Comparison of ENCODE assay signal across 26 cellular contexts in genomic region chr16:8229011-8229520, GRCh38.
"Had no signal": no experiment of that assay in that cellular context is flagged by ENCODE, and none has a peak within 500 bp of the region (broad histone marks: within the 10 kb centered on the region; RNA-seq: fewer than 3 reads in every experiment).

No MANE protein-coding gene starts in this region.

- ATAC-seq: foreskin keratinocyte; heart right ventricle; left cardiac atrium; left lung; naive thymus-derived CD8-positive, alpha-beta T cell; right lobe of liver; stimulated activated naive B cell treated with anti-CD40 and anti-IgM and Interleukin-4, amounts not matched to agents 10 μg/mL and 1 μg/mL and 100 μg/mL, for 72 hours; upper lobe of right lung had no signal

- H3K4me1 Mint-ChIP-seq: naive thymus-derived CD8-positive, alpha-beta T cell; nephron progenitor cell; stimulated activated naive B cell treated with anti-CD40 and anti-IgM and Interleukin-4, amounts not matched to agents 10 μg/mL and 1 μg/mL and 100 μg/mL, for 72 hours had no signal

- H3K36me3 Mint-ChIP-seq: naive thymus-derived CD8-positive, alpha-beta T cell; stimulated activated naive B cell treated with anti-CD40 and anti-IgM and Interleukin-4, amounts not matched to agents 10 μg/mL and 1 μg/mL and 100 μg/mL, for 72 hours had no signal

- H3K27ac ChIP-seq: esophagus muscularis mucosa, foreskin keratinocyte, heart right ventricle, left lung, ovary, right lobe of liver, suprapubic skin, transverse colon, upper lobe of right lung, uterus had no signal

- H3K27me3 ChIP-seq: esophagus muscularis mucosa, foreskin keratinocyte, heart right ventricle, left lung, ovary, right lobe of liver, suprapubic skin, transverse colon, upper lobe of right lung, uterus had no signal

- DNase-seq: cerebellar nuclear complex; cortex of kidney; foreskin keratinocyte; glutamatergic neuron; heart right ventricle; hippocampal formation; left cardiac atrium; left lung; mesenchymal stem cell; naive thymus-derived CD8-positive, alpha-beta T cell; nephron progenitor cell; occipital lobe; ovary; retina; right lobe of liver; small intestine; stimulated activated CD4-positive, alpha-beta T cell treated with anti-CD3 and anti-CD28 coated beads, Interleukin-15, amount 100 ng/mL, for 24 hours; stimulated activated CD4-positive, alpha-beta T cell treated with anti-CD3 and anti-CD28 coated beads, Interleukin-2, amount 100 ng/mL, for 48 hours; stimulated activated naive B cell treated with anti-CD40 and anti-IgM and Interleukin-4, amounts not matched to agents 10 μg/mL and 1 μg/mL and 100 μg/mL, for 72 hours; transverse colon; upper lobe of right lung; uterus had no signal

- FAIRE-seq: islet of Langerhans, small intestine had no signal

- H3K27me3 Mint-ChIP-seq: naive thymus-derived CD8-positive, alpha-beta T cell; stimulated activated naive B cell treated with anti-CD40 and anti-IgM and Interleukin-4, amounts not matched to agents 10 μg/mL and 1 μg/mL and 100 μg/mL, for 72 hours; stimulated activated naive CD8-positive, alpha-beta T cell treated with anti-CD3 and anti-CD28 coated beads, Interleukin-15, Interleukin-2, amounts not matched to agents 100 ng/mL and 50 ng/mL, for 24 hours had no signal

- H3K4me3 Mint-ChIP-seq: naive thymus-derived CD8-positive, alpha-beta T cell; nephron progenitor cell; stimulated activated naive B cell treated with anti-CD40 and anti-IgM and Interleukin-4, amounts not matched to agents 10 μg/mL and 1 μg/mL and 100 μg/mL, for 72 hours; stimulated activated naive CD8-positive, alpha-beta T cell treated with anti-CD3 and anti-CD28 coated beads, Interleukin-15, Interleukin-2, amounts not matched to agents 100 ng/mL and 50 ng/mL, for 24 hours had no signal

- H3K27ac Mint-ChIP-seq: naive thymus-derived CD8-positive, alpha-beta T cell; nephron progenitor cell; stimulated activated naive B cell treated with anti-CD40 and anti-IgM and Interleukin-4, amounts not matched to agents 10 μg/mL and 1 μg/mL and 100 μg/mL, for 72 hours; stimulated activated naive CD8-positive, alpha-beta T cell treated with anti-CD3 and anti-CD28 coated beads, Interleukin-15, Interleukin-2, amounts not matched to agents 100 ng/mL and 50 ng/mL, for 24 hours had no signal

- H3K9me3 Mint-ChIP-seq: nephron progenitor cell had no signal

- H3K36me3 ChIP-seq: esophagus muscularis mucosa, heart right ventricle, left lung, ovary, right lobe of liver, suprapubic skin, transverse colon, upper lobe of right lung, uterus had no signal

- H3K4me1 ChIP-seq: esophagus muscularis mucosa, foreskin keratinocyte, heart right ventricle, left lung, right lobe of liver, suprapubic skin, transverse colon, upper lobe of right lung, uterus had no signal

- H3K4me3 ChIP-seq: esophagus muscularis mucosa, heart right ventricle, left lung, ovary, right lobe of liver, suprapubic skin, transverse colon, upper lobe of right lung, uterus had no signal

- H3K9me3 ChIP-seq: esophagus muscularis mucosa, heart right ventricle, ovary, right lobe of liver, suprapubic skin, transverse colon, upper lobe of right lung, uterus had no signal
